15 cellular contexts compared by ENCODE assay signal in the genomic region with DNA sequence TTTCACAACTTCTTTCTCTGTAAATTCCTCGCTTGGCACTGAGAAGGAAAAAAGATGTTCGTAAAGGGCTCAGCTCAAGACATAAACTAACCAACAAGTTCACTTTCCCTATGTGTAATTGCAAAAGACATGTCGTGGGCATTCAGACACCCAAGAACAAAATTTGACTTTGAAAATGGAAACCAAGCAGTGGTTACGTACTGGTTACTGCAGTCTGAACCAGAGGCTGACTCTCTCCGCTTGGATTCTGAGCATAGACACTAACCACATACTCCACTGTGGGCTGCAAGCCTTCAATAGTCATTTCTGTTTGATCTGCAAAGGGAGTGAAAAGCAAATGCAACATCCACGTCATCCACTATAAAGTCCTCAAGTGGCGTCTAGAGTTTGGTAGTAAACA. TPM values are rescaled to one million over a fixed set of nuclear protein-coding genes. Genes with fewer than 3 reads are reported as not detected.
DNase-seq lines count a peak whose midpoint lies in the region; ATAC-seq and TF ChIP-seq lines count a peak whose summit lies in the region.
"Had no signal": no experiment of that assay in that cellular context is flagged by ENCODE, and none has a peak within 500 bp of the region (broad histone marks: within the 10 kb centered on the region; RNA-seq: fewer than 3 reads in every experiment).

No MANE protein-coding gene starts in this region.

- CTCF ChIA-PET in MCF 10A (lab: Yijun Ruan, JAX) = interaction anchor here (0.7 kb wide), 1 partner anchor 13 kb away, joined by 3 read pairs; no protein-coding TSS in a partner anchor

- no peaks in the 10 kb centered on the region for H3K27me3 Mint-ChIP-seq in chondrocyte (ENCODE audit: low read depth)
- no peaks in the 10 kb centered on the region for H3K27me3 Mint-ChIP-seq in activated naive CD8-positive, alpha-beta T cell treated with anti-CD3 and anti-CD28 coated beads for 36 hours
- H3K27me3 Mint-ChIP-seq in activated T-helper 1 cell treated with anti-CD3 and anti-CD28 coated beads, Interleukin-12 subunit alpha, Interleukin-12 subunit beta, Interleukin-2, Interleukin-4 antibody, amounts not matched to agents 30 ng/mL and 10 ng/mL and 1 ng/mL, durations not matched to agents 14 hours and 24 hours and 36 hours (ENCODE audit: insufficient read depth) = no peaks in the 10 kb centered on the region
- H3K27me3 Mint-ChIP-seq in MCF 10A (ENCODE audit: insufficient read depth, unreplicated experiment) = no peaks in the 10 kb centered on the region
- H3K27me3 Mint-ChIP-seq: B cell; CD4-positive, alpha-beta T cell had no signal

- H4K20me1 ChIP-seq in DND-41 (ENCODE audit: insufficient read depth, low read length) (no peaks in the 10 kb centered on the region), osteoblast (ENCODE audit: insufficient read depth, low read length) (peaks cover 58% of the 10 kb centered on the region)

- POLR2A ChIA-PET in MCF 10A (lab: Yijun Ruan, JAX) = no interaction called here

- H3K9me3 Mint-ChIP-seq in chondrocyte (ENCODE audit: low read depth) (no peaks in the 10 kb centered on the region), MCF 10A (ENCODE audit: unreplicated experiment) (no peaks in the 10 kb centered on the region)
- H3K9me3 Mint-ChIP-seq in activated naive CD8-positive, alpha-beta T cell treated with anti-CD3 and anti-CD28 coated beads for 36 hours = no peaks in the 10 kb centered on the region
- H3K9me3 Mint-ChIP-seq in activated T-helper 1 cell treated with anti-CD3 and anti-CD28 coated beads, Interleukin-12 subunit alpha, Interleukin-12 subunit beta, Interleukin-2, Interleukin-4 antibody, amounts not matched to agents 30 ng/mL and 10 ng/mL and 1 ng/mL, durations not matched to agents 14 hours and 24 hours and 36 hours = no peaks in the 10 kb centered on the region
- H3K9me3 Mint-ChIP-seq: CD4-positive, alpha-beta T cell had no signal

- DNase-seq in DND-41 = no peak
- DNase-seq in chondrocyte (ENCODE audit: low spot score) = no peak
- peak; percentile 11 for DNase-seq in osteoblast (ENCODE audit: insufficient read length, low spot score, missing footprints)
- no peak for DNase-seq in activated naive CD8-positive, alpha-beta T cell treated with anti-CD3 and anti-CD28 coated beads for 36 hours
- DNase-seq in activated T-helper 1 cell treated with anti-CD3 and anti-CD28 coated beads, Interleukin-12 subunit alpha, Interleukin-12 subunit beta, Interleukin-2, Interleukin-4 antibody, amounts not matched to agents 30 ng/mL and 10 ng/mL and 1 ng/mL, durations not matched to agents 14 hours and 24 hours and 36 hours (ENCODE audit: low spot score) = no peak
- no peak for DNase-seq in NCI-H2081 treated with DMSO at 0.1 percent for 48 hours (lab: John Stamatoyannopoulos, UW)
- no peak for DNase-seq in MCF 10A (ENCODE audit: unreplicated experiment)
- DNase-seq: 8988T; ACHN; C1 segment of cervical spinal cord; CD4-positive, alpha-beta T cell; H7; IMR-90 had no signal

- H3K4me2 ChIP-seq in DND-41 (ENCODE audit: insufficient read depth, low read length) (no peak overlapping the region), osteoblast (ENCODE audit: insufficient read depth, low read length) (no peak overlapping the region)

- intact Hi-C loops in activated T-helper 1 cell treated with anti-CD3 and anti-CD28 coated beads, Interleukin-12 subunit alpha, Interleukin-12 subunit beta, Interleukin-2, Interleukin-4 antibody, amounts not matched to agents 30 ng/mL and 10 ng/mL and 1 ng/mL, durations not matched to agents 14 hours and 24 hours and 36 hours (cut with micrococcal nuclease) = no loop called here
- intact Hi-C loops in MCF 10A (cut with micrococcal nuclease) = no loop called here

- no peak overlapping the region for H3K4me3 ChIP-seq in ACC112 (ENCODE audit: low read depth, low read length)
- H3K4me3 ChIP-seq in DND-41 (ENCODE audit: low read depth in 1 of 2, low read length in 2 of 2) = no peak overlapping the region
- no peak overlapping the region for H3K4me3 ChIP-seq in osteoblast (ENCODE audit: insufficient read depth, low read length)

- peak overlapping the region; percentile 28 for H3K4me3 Mint-ChIP-seq in chondrocyte (ENCODE audit: unreplicated experiment)
- no peak overlapping the region for H3K4me3 Mint-ChIP-seq in activated naive CD8-positive, alpha-beta T cell treated with anti-CD3 and anti-CD28 coated beads for 36 hours
- no peak overlapping the region for H3K4me3 Mint-ChIP-seq in activated T-helper 1 cell treated with anti-CD3 and anti-CD28 coated beads, Interleukin-12 subunit alpha, Interleukin-12 subunit beta, Interleukin-2, Interleukin-4 antibody, amounts not matched to agents 30 ng/mL and 10 ng/mL and 1 ng/mL, durations not matched to agents 14 hours and 24 hours and 36 hours
- H3K4me3 Mint-ChIP-seq in MCF 10A (ENCODE audit: unreplicated experiment) = no peak overlapping the region
- H3K4me3 Mint-ChIP-seq: B cell; CD4-positive, alpha-beta T cell had no signal

- H3K4me1 ChIP-seq in ACC112 (ENCODE audit: control insufficient read depth, insufficient read depth, low read length, unreplicated experiment) = peaks cover 12% of the 10 kb centered on the region
- no peaks in the 10 kb centered on the region for H3K4me1 ChIP-seq in DND-41 (ENCODE audit: insufficient read depth, low read length)
- peaks cover 25% of the 10 kb centered on the region for H3K4me1 ChIP-seq in osteoblast (ENCODE audit: insufficient read depth, low read length)

- peaks cover 17% of the 10 kb centered on the region for H3K79me2 ChIP-seq in ACC112 (ENCODE audit: control insufficient read depth, insufficient read depth, low read length, unreplicated experiment)
- no peaks in the 10 kb centered on the region for H3K79me2 ChIP-seq in DND-41 (ENCODE audit: insufficient read depth, low read length)
- peaks cover 6% of the 10 kb centered on the region for H3K79me2 ChIP-seq in osteoblast (ENCODE audit: insufficient read depth, low read length)

- no TSS peak for BruUV-seq in MCF 10A (replicated peaks; lab: Mats Ljungman, UMichigan)

- H3K36me3 ChIP-seq in ACC112 (ENCODE audit: insufficient read depth, low read length) (peaks cover 87% of the 10 kb centered on the region), DND-41 (ENCODE audit: insufficient read depth, low read length) (no peaks in the 10 kb centered on the region), osteoblast (ENCODE audit: insufficient read depth, low read length) (peaks cover 94% of the 10 kb centered on the region)

- H3K9me3 ChIP-seq in DND-41 (ENCODE audit: insufficient read depth, low read length, severe bottlenecking) (no peaks in the 10 kb centered on the region), osteoblast (ENCODE audit: low read depth, low read length) (no peaks in the 10 kb centered on the region)

- no peak overlapping the region for H3K9ac ChIP-seq in DND-41 (ENCODE audit: low read depth, low read length)

- TF ChIP-seq CTCF in DND-41 (IDR thresholded peaks at IDR 0.05; ENCODE audit: borderline replicate concordance, extremely low read depth, low read length, poor library complexity, severe bottlenecking) (no peak), chondrocyte (IDR thresholded peaks at IDR 0.05) (no peak), osteoblast (IDR thresholded peaks at IDR 0.05; ENCODE audit: extremely low read depth, low read depth, low read length) (no peak), MCF 10A (IDR thresholded peaks at IDR 0.05; ENCODE audit: unreplicated experiment) (no peak)

- peak overlapping the region; percentile 39 for H3K27ac ChIP-seq in ACC112 (ENCODE audit: low read depth, low read length)
- H3K27ac ChIP-seq in DND-41 (ENCODE audit: low read length) = no peak overlapping the region
- peak overlapping the region; percentile 49 for H3K27ac ChIP-seq in osteoblast (ENCODE audit: low read depth, low read length)

- H3K27me3 ChIP-seq in ACC112 (ENCODE audit: insufficient read depth, low read length) (no peaks in the 10 kb centered on the region), DND-41 (ENCODE audit: insufficient read depth, low read length, poor library complexity) (no peaks in the 10 kb centered on the region), osteoblast (ENCODE audit: insufficient read depth, low read length) (no peaks in the 10 kb centered on the region)

- peak; percentile 45; the same call in 1 of the 3 replicates for ATAC-seq in DND-41 (ENCODE audit: insufficient read depth, low read depth)

- H3K36me3 Mint-ChIP-seq in chondrocyte (ENCODE audit: low read depth) (peaks cover 87% of the 10 kb centered on the region), MCF 10A (ENCODE audit: insufficient read depth, unreplicated experiment) (peaks cover 75% of the 10 kb centered on the region)
- H3K36me3 Mint-ChIP-seq in activated naive CD8-positive, alpha-beta T cell treated with anti-CD3 and anti-CD28 coated beads for 36 hours = peaks cover 1% of the 10 kb centered on the region
- H3K36me3 Mint-ChIP-seq in activated T-helper 1 cell treated with anti-CD3 and anti-CD28 coated beads, Interleukin-12 subunit alpha, Interleukin-12 subunit beta, Interleukin-2, Interleukin-4 antibody, amounts not matched to agents 30 ng/mL and 10 ng/mL and 1 ng/mL, durations not matched to agents 14 hours and 24 hours and 36 hours (ENCODE audit: low read depth) = no peaks in the 10 kb centered on the region

- H2AFZ ChIP-seq in ACC112 (ENCODE audit: low read length, unreplicated experiment) (no peak overlapping the region), DND-41 (ENCODE audit: low read depth, low read length) (no peak overlapping the region), osteoblast (ENCODE audit: low read length) (no peak overlapping the region)

- H3K4me1 Mint-ChIP-seq in chondrocyte (ENCODE audit: low read depth) (peaks cover 82% of the 10 kb centered on the region), MCF 10A (ENCODE audit: insufficient read depth, unreplicated experiment) (no peaks in the 10 kb centered on the region)
- H3K4me1 Mint-ChIP-seq in activated naive CD8-positive, alpha-beta T cell treated with anti-CD3 and anti-CD28 coated beads for 36 hours = no peaks in the 10 kb centered on the region
- H3K4me1 Mint-ChIP-seq in activated T-helper 1 cell treated with anti-CD3 and anti-CD28 coated beads, Interleukin-12 subunit alpha, Interleukin-12 subunit beta, Interleukin-2, Interleukin-4 antibody, amounts not matched to agents 30 ng/mL and 10 ng/mL and 1 ng/mL, durations not matched to agents 14 hours and 24 hours and 36 hours (ENCODE audit: low read depth) = no peaks in the 10 kb centered on the region
- H3K4me1 Mint-ChIP-seq: B cell had no signal

- H3K27ac Mint-ChIP-seq in chondrocyte (ENCODE audit: unreplicated experiment) (peak overlapping the region; percentile 86), MCF 10A (ENCODE audit: low read depth, unreplicated experiment) (no peak overlapping the region)
- H3K27ac Mint-ChIP-seq in activated naive CD8-positive, alpha-beta T cell treated with anti-CD3 and anti-CD28 coated beads for 36 hours = no peak overlapping the region
- no peak overlapping the region for H3K27ac Mint-ChIP-seq in activated T-helper 1 cell treated with anti-CD3 and anti-CD28 coated beads, Interleukin-12 subunit alpha, Interleukin-12 subunit beta, Interleukin-2, Interleukin-4 antibody, amounts not matched to agents 30 ng/mL and 10 ng/mL and 1 ng/mL, durations not matched to agents 14 hours and 24 hours and 36 hours
- H3K27ac Mint-ChIP-seq: B cell; CD4-positive, alpha-beta T cell had no signal

RNA-seq across cellular contexts. Expression of a gene that starts 53.9 kb away (rescaled TPM):
- 30,644 to 36,263 TPM (median 31,288 TPM) in 3 replicates for total RNA-seq in chondrocyte
- total RNA-seq in osteoblast = 18,025 and 18,800 TPM in 2 replicates
- total RNA-seq in activated naive CD8-positive, alpha-beta T cell treated with anti-CD3 and anti-CD28 coated beads for 36 hours = under 1 TPM; 0.29 to 0.30 TPM
- total RNA-seq in activated T-helper 1 cell treated with anti-CD3 and anti-CD28 coated beads, Interleukin-12 subunit alpha, Interleukin-12 subunit beta, Interleukin-2, Interleukin-4 antibody, amounts not matched to agents 30 ng/mL and 10 ng/mL and 1 ng/mL, durations not matched to agents 14 hours and 24 hours and 36 hours = 1.6 and 2.7 TPM in 2 replicates
- 564 and 636 TPM in 2 replicates for total RNA-seq in MCF 10A (2022)

Comparison
In these comparisons a context has a peak if more than half of its experiments do, and no peak if none do; other contexts are left out.
1. RNA of a gene that starts 53.9 kb away (total RNA-seq): 30,644 to 36,263 TPM in chondrocyte, 18,025 to 18,800 TPM in osteoblast and 564 to 636 TPM in MCF 10A; 1.6 to 2.7 TPM in activated T-helper 1 cell treated with anti-CD3 and anti-CD28 coated beads, Interleukin-12 subunit alpha, Interleukin-12 subunit beta, Interleukin-2, Interleukin-4 antibody, amounts not matched to agents 30 ng/mL and 10 ng/mL and 1 ng/mL, durations not matched to agents 14 hours and 24 hours and 36 hours and 0.29 to 0.30 TPM in activated naive CD8-positive, alpha-beta T cell treated with anti-CD3 and anti-CD28 coated beads for 36 hours; every median in the first group is over 100 times any median in the second.